Comparison of ENCODE assay signal across 8 cellular contexts in genomic region chr12:22626429-22626828, GRCh38. TPM values are rescaled to one million over a fixed set of nuclear protein-coding genes. Genes with fewer than 3 reads are reported as not detected.
DNase-seq lines count a peak whose midpoint lies in the region; ATAC-seq, FAIRE-seq and TF ChIP-seq lines count a peak whose summit lies in the region.

No MANE protein-coding gene starts in this region.

- H4K20me1 ChIP-seq in Karpas-422 (ENCODE audit: insufficient read depth, low read depth, low read length) (peaks cover 39% of the 10 kb centered on the region), HepG2 (ENCODE audit: insufficient read depth, low read length) (peaks cover 11% of the 10 kb centered on the region; the same call in 1 of the 2 replicates)

- ATAC-seq in GM21515 (IDR thresholded peaks at IDR 0.05; ENCODE audit: unreplicated experiment), result peak; percentile 42
- no peak for ATAC-seq in HepG2

- H3K27me3 ChIP-seq in Karpas-422 (ENCODE audit: low read length) (no peaks in the 10 kb centered on the region), ascending aorta (no peaks in the 10 kb centered on the region), HepG2 (ENCODE audit: control insufficient read depth in 1 of 2, insufficient read depth in 2 of 2, low read length in 2 of 2) (no peaks in the 10 kb centered on the region; a peak in 2 of 5 replicates), stomach smooth muscle (ENCODE audit: control insufficient read depth in 1 of 2, insufficient read depth in 2 of 2, low read length in 2 of 2) (no peaks in the 10 kb centered on the region)

- peak; percentile 46 for DNase-seq in GM10248 (ENCODE audit: extremely low spot score)
- DNase-seq in Karpas-422, result peak; percentile 64
- no peak for DNase-seq in ascending aorta (ENCODE audit: low spot score in 2 of 2)
- DNase-seq in HepG2 (ENCODE audit: low spot score), result no peak
- DNase-seq in cerebellar nuclear complex (lab: John Stamatoyannopoulos, UW), result no peak
- no peak for DNase-seq in HTR-8/SVneo (ENCODE audit: insufficient read length, low spot score)

- H3K9me3 ChIP-seq in Karpas-422 (ENCODE audit: low read length) (no peaks in the 10 kb centered on the region), ascending aorta (no peaks in the 10 kb centered on the region), HepG2 (ENCODE audit: low read length) (no peaks in the 10 kb centered on the region), stomach smooth muscle (ENCODE audit: control insufficient read depth in 2 of 2, low read length in 2 of 2) (no peaks in the 10 kb centered on the region)

- H3K4me3 ChIP-seq in Karpas-422 (ENCODE audit: low read length) (peak overlapping the region; percentile 83), ascending aorta (peak overlapping the region; percentile 82 to 92), HepG2 (replicated peaks in 1 of 3; ENCODE audit: insufficient read depth in 1 of 3, low read depth in 2 of 3, low read length in 3 of 3) (peak overlapping the region; percentile 69 to 86 (median 83); a peak in 5 of 6 replicates), stomach smooth muscle (ENCODE audit: low read length in 2 of 2) (peak overlapping the region; percentile 89 to 98)

- H3K9ac ChIP-seq in Karpas-422 (ENCODE audit: low read length), result peak overlapping the region; percentile 92
- peak overlapping the region; percentile 91 for H3K9ac ChIP-seq in HepG2 (ENCODE audit: insufficient read depth, low read depth, low read length)
- H3K9ac ChIP-seq in stomach smooth muscle (ENCODE audit: low read length in 2 of 2), result peak overlapping the region in 1 of 2 donors; percentile 94

- no peak for FAIRE-seq in HepG2 (lab: Jason Lieb, UNC)
- no peak for FAIRE-seq in HTR-8/SVneo (lab: Jason Lieb, UNC)

- intact Hi-C loops in ascending aorta (cut with DNase I) (loop anchor here (10.0 kb wide), 2 partner anchors 352 to 1122 kb away; partner anchors contain the start of genes GOLT1B and RECQL), HepG2 (cut with micrococcal nuclease; ENCODE audit: unreplicated experiment) (no loop called here)

- H3K27ac ChIP-seq in Karpas-422 (ENCODE audit: low read length), result peak overlapping the region; percentile 44
- peak overlapping the region; percentile 97 to 98 for H3K27ac ChIP-seq in ascending aorta
- H3K27ac ChIP-seq in HepG2 (ENCODE audit: extremely low read length, insufficient read depth, low read length), result peak overlapping the region; percentile 94
- H3K27ac ChIP-seq in stomach smooth muscle (ENCODE audit: low read length), result peak overlapping the region; percentile 2

- H3K4me2 ChIP-seq in Karpas-422 (ENCODE audit: low read depth, low read length, poor library complexity, severe bottlenecking), result peak overlapping the region; percentile 83
- H3K4me2 ChIP-seq in HepG2 (ENCODE audit: low read depth, low read length), result peak overlapping the region; percentile 83

- H3K36me3 ChIP-seq in Karpas-422 (ENCODE audit: insufficient read depth, low read length) (peaks cover 10% of the 10 kb centered on the region; the same call in 1 of the 2 replicates), ascending aorta (no peaks in the 10 kb centered on the region), HepG2 (replicated peaks in 1 of 2; ENCODE audit: control insufficient read depth in 1 of 2, insufficient read depth in 2 of 2, low read length in 2 of 2) (no peaks in the 10 kb centered on the region), stomach smooth muscle (ENCODE audit: control insufficient read depth in 2 of 2, insufficient read depth in 2 of 2, low read length in 2 of 2) (no peaks in the 10 kb centered on the region)

- no TSS peak for BruUV-seq in HepG2 (replicated peaks; lab: Mats Ljungman, UMichigan)

- TF ChIP-seq EP300 in HepG2 (IDR thresholded peaks at IDR 0.05; ENCODE audit: low read depth in 2 of 2, low read length in 2 of 2) (no peak), HepG2 (CRISPR knock-in tag; IDR thresholded peaks at IDR 0.05; ENCODE audit: borderline replicate concordance) (no peak)

- H3K4me1 ChIP-seq in Karpas-422 (ENCODE audit: low read length) (peaks cover 37% of the 10 kb centered on the region), ascending aorta (peaks cover 0 to 9% of the 10 kb centered on the region in 2 donors), HepG2 (ENCODE audit: insufficient read depth, low read length) (peaks cover 32% of the 10 kb centered on the region), stomach smooth muscle (ENCODE audit: control insufficient read depth, insufficient read depth, low read length) (peaks cover 2% of the 10 kb centered on the region)

- H3K79me2 ChIP-seq in Karpas-422 (ENCODE audit: low read length), result peaks cover 64% of the 10 kb centered on the region
- peaks cover 55% of the 10 kb centered on the region for H3K79me2 ChIP-seq in HepG2 (ENCODE audit: insufficient read depth, low read length)

- H3K9me2 ChIP-seq in Karpas-422 (replicated peaks; ENCODE audit: insufficient read depth, low read length), result no peaks in the 10 kb centered on the region

- in situ Hi-C loops in HepG2 (cut with HindIII; ENCODE audit: extremely low pct_ligation_motif_present, low pct_unique_long_range_greater_than_20kb), result loop anchor here (5.0 kb wide), 1 partner anchor 84 kb away; the partner anchor contains the start of gene C2CD5

- POLR2A ChIA-PET in GM10248 (lab: Yijun Ruan, JAX) (no interaction called here), HepG2 (lab: Yijun Ruan, JAX) (no interaction called here)

- TF ChIP-seq CTCF in GM10248 (IDR thresholded peaks at IDR 0.05; ENCODE audit: control extremely low read depth, extremely low read depth, low read depth, missing control alignments) (no peak), ascending aorta (IDR thresholded peaks at IDR 0.05) (no peak), HepG2 (CRISPR knock-in tag; IDR thresholded peaks at IDR 0.05) (no peak)

- WGBS in HepG2 (ENCODE audit: low lambda C conversion rate), result 6% methylated on average over 4 of the region's 4 CpGs

- CTCF ChIA-PET in GM10248 (lab: Yijun Ruan, JAX), result no interaction called here
- CTCF ChIA-PET in HepG2 (lab: Yijun Ruan, JAX; ENCODE audit: low intra/inter-chr PET ratio, low total read pairs), result no interaction called here

- TF ChIP-seq RAD21 in HepG2 (CRISPR knock-in tag; IDR thresholded peaks at IDR 0.05), result no peak

- H2AFZ ChIP-seq in Karpas-422 (ENCODE audit: low read length) (no peak overlapping the region), HepG2 (ENCODE audit: low read length) (no peak overlapping the region)

- TF ChIP-seq POLR2A in HepG2 (IDR thresholded peaks at IDR 0.05; ENCODE audit: insufficient read depth in 1 of 2, low read depth in 2 of 2, low read length in 2 of 2), result no peak

TF ChIP-seq in HepG2, 621 proteins besides CTCF, POLR2A, EP300 and RAD21:
- no peak for TF ChIP-seq ZMYM4 (CRISPR knock-in tag; IDR thresholded peaks at IDR 0.05)

RNA-seq across cellular contexts. Expression of gene ETNK1, which starts 1.5 kb away (rescaled TPM):
- total RNA-seq in Karpas-422 (2014; rRNA removed; shearing (Covaris generic); ENCODE audit: low replicate concordance), result 43.9 and 93.7 TPM in 2 replicates
- total RNA-seq in ascending aorta, result 13.9 TPM
- total RNA-seq in HepG2 (2016; rRNA removed; fragmentation: Illumina TruSeq; extraction: Trizol), result 43.9 and 55.7 TPM in 2 replicates
- total RNA-seq in HepG2 (2016; cell fraction: cytosol; rRNA removed; fragmentation: Illumina TruSeq; extraction: Trizol; ENCODE audit: low read depth), result 23.5 and 25.2 TPM in 2 replicates
- total RNA-seq in HepG2 (2016; cell fraction: insoluble cytoplasmic fraction; rRNA removed; fragmentation: Illumina TruSeq; extraction: Trizol), result 35.8 and 56.9 TPM in 2 replicates
- 13.3 and 14.5 TPM in 2 replicates for total RNA-seq in HepG2 (2016; cell fraction: membrane; rRNA removed; fragmentation: Illumina TruSeq; extraction: Trizol)
- total RNA-seq in HepG2 (2016; cell fraction: nucleus; rRNA removed; fragmentation: Illumina TruSeq; extraction: Trizol), result 69.6 and 81.1 TPM in 2 replicates
- polyA plus RNA-seq in HepG2 (2011; rRNA removed), result 13.7 and 14.4 TPM in 2 replicates
- polyA plus RNA-seq in HepG2 (2011; cell fraction: cytosol; rRNA removed), result 7.5 and 9.8 TPM in 2 replicates
- polyA plus RNA-seq in HepG2 (2011; cell fraction: nucleus; rRNA removed), result 31.0 and 39.2 TPM in 2 replicates
- polyA plus RNA-seq in HepG2 (2012), result 23.5 and 23.7 TPM in 2 replicates
- 0.94 TPM in 2 replicates for polyA plus RNA-seq in HepG2 (2016; cell fraction: cytosol; fragmentation: Illumina TruSeq; extraction: Trizol; ENCODE audit: low read depth)
- 18.1 and 22.3 TPM in 2 replicates for polyA plus RNA-seq in HepG2 (2016; cell fraction: insoluble cytoplasmic fraction; fragmentation: Illumina TruSeq; extraction: Trizol; ENCODE audit: low read depth)
- polyA plus RNA-seq in HepG2 (2016; cell fraction: membrane; fragmentation: Illumina TruSeq; extraction: Trizol; ENCODE audit: low read depth), result 1.8 and 2.3 TPM in 2 replicates
- 57.9 and 62.1 TPM in 2 replicates for polyA plus RNA-seq in HepG2 (2016; cell fraction: nucleus; fragmentation: Illumina TruSeq; extraction: Trizol; ENCODE audit: insufficient read depth, low read depth)
- polyA minus RNA-seq in HepG2 (2011; rRNA and poly(A)+ RNA removed; ENCODE audit: low replicate concordance), result 72.9 and 104 TPM in 2 replicates
- 53.1 and 57.3 TPM in 2 replicates for polyA minus RNA-seq in HepG2 (2011; cell fraction: cytosol; rRNA and poly(A)+ RNA removed)
- polyA minus RNA-seq in HepG2 (2011; cell fraction: nucleus; rRNA and poly(A)+ RNA removed), result 188 and 199 TPM in 2 replicates

Comparison
In these comparisons a context has a peak if more than half of its experiments do, and no peak if none do; other contexts are left out.
1. DNase-seq: peak in GM10248 (single experiment) and Karpas-422 (single experiment); none in ascending aorta (0 of 2), HepG2 (single experiment), cerebellar nuclear complex (0 of 2) and HTR-8/SVneo (single experiment).
2. H3K27ac ChIP-seq: peak in every context shown above with its lines; median percentile 98 in ascending aorta; 94 in HepG2; 44 in Karpas-422; 2 in stomach smooth muscle.
3. Peak in every context shown above with its lines, with median percentiles within 50 percentile points of each other: H3K4me3 ChIP-seq.